ENCODE assay signal across 20 cellular contexts in the genomic region with DNA sequence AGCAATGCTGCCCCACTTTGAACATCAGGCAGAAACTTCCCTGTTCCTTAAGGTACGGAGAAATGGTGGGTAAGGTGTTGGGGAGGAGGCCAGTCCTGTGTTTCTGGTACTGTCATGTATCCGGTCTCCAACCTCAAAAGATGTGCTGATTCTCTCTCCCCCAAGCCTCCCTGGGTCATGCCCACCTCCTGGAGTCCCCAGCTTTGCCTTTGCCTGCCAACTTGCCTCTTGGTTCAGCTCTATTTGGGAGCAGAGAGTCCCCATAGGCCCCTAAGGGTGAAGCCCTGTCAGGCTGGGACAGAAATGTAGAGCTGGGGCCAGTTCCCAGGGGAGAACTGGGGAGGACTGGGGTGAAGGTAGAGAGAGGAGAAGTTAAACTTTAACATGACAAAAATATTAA. TPM values are rescaled to one million over a fixed set of nuclear protein-coding genes. Genes with fewer than 3 reads are reported as not detected.
A peak's percentile ranks its signal among the peaks of the same experiment; 100 is the strongest.
DNase-seq lines count a peak whose midpoint lies in the region; ATAC-seq lines count a peak whose summit lies in the region.
"Had no signal": no experiment of that assay in that cellular context is flagged by ENCODE, and none has a peak within 500 bp of the region (broad histone marks: within the 10 kb centered on the region; RNA-seq: fewer than 3 reads in every experiment).

No MANE protein-coding gene starts in this region.

- H3K27me3 Mint-ChIP-seq in CD8-positive, alpha-beta memory T cell: peaks cover 1 to 3% of the 10 kb centered on the region in 2 donors
- H3K27me3 Mint-ChIP-seq in activated T-helper 17 cell treated with anti-CD3 and anti-CD28 coated beads, Interleukin-2, amount 50 U/mL, for 72 hours: no peaks in the 10 kb centered on the region
- no peaks in the 10 kb centered on the region for H3K27me3 Mint-ChIP-seq in natural killer cell treated with Interleukin-12 subunit alpha and Interleukin-12 subunit beta and Interleukin-15 and Interleukin-18, amount 100 ng/mL, for 72 hours

- peaks cover 49% of the 10 kb centered on the region for H3K4me1 ChIP-seq in CD8-positive, alpha-beta memory T cell (ENCODE audit: insufficient read depth, low read length)
- H3K4me1 ChIP-seq: ascending aorta had no signal

- peaks cover 0 to 14% (median 5%) of the 10 kb centered on the region in 3 donors for H3K36me3 Mint-ChIP-seq in CD8-positive, alpha-beta memory T cell
- peaks cover 28% of the 10 kb centered on the region for H3K36me3 Mint-ChIP-seq in activated T-helper 17 cell treated with anti-CD3 and anti-CD28 coated beads, Interleukin-2, amount 50 U/mL, for 72 hours (ENCODE audit: low read depth)
- peaks cover 17% of the 10 kb centered on the region for H3K36me3 Mint-ChIP-seq in natural killer cell treated with Interleukin-12 subunit alpha and Interleukin-12 subunit beta and Interleukin-15 and Interleukin-18, amount 100 ng/mL, for 72 hours

- no peak overlapping the region for H3K4me3 ChIP-seq in CD8-positive, alpha-beta memory T cell (ENCODE audit: low read length)
- H3K4me3 ChIP-seq: ascending aorta, heart right ventricle, SK-N-MC, smooth muscle cell had no signal

- no peaks in the 10 kb centered on the region for H3K36me3 ChIP-seq in CD8-positive, alpha-beta memory T cell (ENCODE audit: insufficient read depth, low read length)
- H3K36me3 ChIP-seq: ascending aorta, heart right ventricle had no signal

- DNase-seq in 8988T (peak; percentile 21), NCI-H526 treated with DMSO at 0.1 percent for 48 hours (lab: John Stamatoyannopoulos, UW) (no peak), putamen (ENCODE audit: low spot score) (no peak)
- DNase-seq in CD8-positive, alpha-beta memory T cell: no peak
- peak; percentile 59 for DNase-seq in natural killer cell treated with Interleukin-12 subunit alpha and Interleukin-12 subunit beta and Interleukin-15 and Interleukin-18, amount 100 ng/mL, for 72 hours (ENCODE audit: low spot score)
- DNase-seq: heart right ventricle, KG1, NCI-H187 treated with DMSO at 0.1 percent for 48 hours, NCI-H2227 treated with DMSO at 0.1 percent for 48 hours had no signal

- ATAC-seq in activated T-helper 17 cell treated with anti-CD3 and anti-CD28 coated beads, Interleukin-2, amount 50 U/mL, for 72 hours (replicated peaks): no peak
- ATAC-seq in natural killer cell treated with Interleukin-12 subunit alpha and Interleukin-12 subunit beta and Interleukin-15 and Interleukin-18, amount 100 ng/mL, for 72 hours: no peak
- ATAC-seq in GM21786 (IDR thresholded peaks at IDR 0.05; ENCODE audit: unreplicated experiment) (no peak), HG02852 (IDR thresholded peaks at IDR 0.05; ENCODE audit: unreplicated experiment) (no peak)
- ATAC-seq: heart right ventricle, left ventricle myocardium superior, Panc1 had no signal

- H3K4me3 Mint-ChIP-seq in CD8-positive, alpha-beta memory T cell: peak overlapping the region in 5 of 7 donors; percentile 41 to 96 (median 85)
- peak overlapping the region; percentile 95 for H3K4me3 Mint-ChIP-seq in activated T-helper 17 cell treated with anti-CD3 and anti-CD28 coated beads, Interleukin-2, amount 50 U/mL, for 72 hours
- peak overlapping the region; percentile 96 for H3K4me3 Mint-ChIP-seq in natural killer cell treated with Interleukin-12 subunit alpha and Interleukin-12 subunit beta and Interleukin-15 and Interleukin-18, amount 100 ng/mL, for 72 hours

- CTCF ChIA-PET in CD8-positive, alpha-beta memory T cell (lab: Charles Lee): interaction anchor here (1.1 to 4.7 kb wide), 6 partner anchors 10 to 38 kb away, joined by 3 to 67 read pairs (median 14); a partner anchor contains a TSS

- POLR2A ChIA-PET in CD8-positive, alpha-beta memory T cell (lab: Charles Lee): interaction anchor here (0.6 kb wide), 1 partner anchor 81 kb away, joined by 3 read pairs; no protein-coding TSS in a partner anchor

- peak overlapping the region; percentile 25 to 98 (median 91) for H3K27ac Mint-ChIP-seq in CD8-positive, alpha-beta memory T cell
- no peak overlapping the region for H3K27ac Mint-ChIP-seq in activated T-helper 17 cell treated with anti-CD3 and anti-CD28 coated beads, Interleukin-2, amount 50 U/mL, for 72 hours
- H3K27ac Mint-ChIP-seq in natural killer cell treated with Interleukin-12 subunit alpha and Interleukin-12 subunit beta and Interleukin-15 and Interleukin-18, amount 100 ng/mL, for 72 hours: peak overlapping the region; percentile 92 to 97

- no peak overlapping the region for H3K27ac ChIP-seq in CD8-positive, alpha-beta memory T cell (ENCODE audit: low read depth, low read length)
- H3K27ac ChIP-seq: ascending aorta, SK-N-MC had no signal

- H3K4me1 Mint-ChIP-seq in CD8-positive, alpha-beta memory T cell: peaks cover 53 to 72% (median 68%) of the 10 kb centered on the region in 3 donors
- H3K4me1 Mint-ChIP-seq in activated T-helper 17 cell treated with anti-CD3 and anti-CD28 coated beads, Interleukin-2, amount 50 U/mL, for 72 hours: peaks cover 13% of the 10 kb centered on the region
- H3K4me1 Mint-ChIP-seq in natural killer cell treated with Interleukin-12 subunit alpha and Interleukin-12 subunit beta and Interleukin-15 and Interleukin-18, amount 100 ng/mL, for 72 hours (ENCODE audit: low read depth in 2 of 2): peaks cover 65 to 70% of the 10 kb centered on the region in 2 donors

- H3K9me3 ChIP-seq in CD8-positive, alpha-beta memory T cell (ENCODE audit: low read length): no peaks in the 10 kb centered on the region
- H3K9me3 ChIP-seq: ascending aorta, heart right ventricle had no signal

- no peaks in the 10 kb centered on the region for H3K27me3 ChIP-seq in CD8-positive, alpha-beta memory T cell (ENCODE audit: insufficient read depth, low read length, poor library complexity, severe bottlenecking)

- peaks cover 0 to 2% (median 0%) of the 10 kb centered on the region in 5 donors for H3K9me3 Mint-ChIP-seq in CD8-positive, alpha-beta memory T cell
- no peaks in the 10 kb centered on the region for H3K9me3 Mint-ChIP-seq in activated T-helper 17 cell treated with anti-CD3 and anti-CD28 coated beads, Interleukin-2, amount 50 U/mL, for 72 hours
- no peaks in the 10 kb centered on the region for H3K9me3 Mint-ChIP-seq in natural killer cell treated with Interleukin-12 subunit alpha and Interleukin-12 subunit beta and Interleukin-15 and Interleukin-18, amount 100 ng/mL, for 72 hours
- H3K9me3 Mint-ChIP-seq: neural crest cell had no signal

RNA-seq across cellular contexts. Expression of a gene that starts 1.6 kb away (rescaled TPM):
- total RNA-seq in CD8-positive, alpha-beta memory T cell: 10 to 100 TPM; 37.8 to 39.8 TPM
- 59.6 TPM for polyA plus RNA-seq in CD8-positive, alpha-beta memory T cell
- 10 to 100 TPM; 19.9 to 30.5 TPM for total RNA-seq in activated T-helper 17 cell treated with anti-CD3 and anti-CD28 coated beads, Interleukin-2, amount 50 U/mL, for 72 hours
- 100 to 1,000 TPM; 234 to 437 TPM for total RNA-seq in natural killer cell treated with Interleukin-12 subunit alpha and Interleukin-12 subunit beta and Interleukin-15 and Interleukin-18, amount 100 ng/mL, for 72 hours
- total RNA-seq: ascending aorta, HT-29, neural crest cell, pulmonary artery endothelial cell, smooth muscle cell had no signal
- polyA plus RNA-seq: smooth muscle cell had no signal

RNA-seq across cellular contexts. Expression of a gene that starts 37.4 kb away (rescaled TPM):
- 1 to 10 TPM; 6.6 to 6.7 TPM for total RNA-seq in CD8-positive, alpha-beta memory T cell
- polyA plus RNA-seq in CD8-positive, alpha-beta memory T cell: 1.8 TPM
- total RNA-seq in activated T-helper 17 cell treated with anti-CD3 and anti-CD28 coated beads, Interleukin-2, amount 50 U/mL, for 72 hours: 10 to 100 TPM in 1 of 2 donors, 1 to 10 TPM in 1; 6.3 to 10.2 TPM
- 10 to 100 TPM; 13.1 to 22.6 TPM for total RNA-seq in natural killer cell treated with Interleukin-12 subunit alpha and Interleukin-12 subunit beta and Interleukin-15 and Interleukin-18, amount 100 ng/mL, for 72 hours

Comparison
In these comparisons a context has a peak if more than half of its experiments do, and no peak if none do; other contexts are left out.
1. DNase-seq: peak in 8988T (single experiment) and natural killer cell treated with Interleukin-12 subunit alpha and Interleukin-12 subunit beta and Interleukin-15 and Interleukin-18, amount 100 ng/mL, for 72 hours (single experiment); none in CD8-positive, alpha-beta memory T cell (0 of 5), NCI-H526 treated with DMSO at 0.1 percent for 48 hours (single experiment) and putamen (single experiment).
2. RNA of a gene that starts 1.6 kb away (total RNA-seq): 234 to 437 TPM in natural killer cell treated with Interleukin-12 subunit alpha and Interleukin-12 subunit beta and Interleukin-15 and Interleukin-18, amount 100 ng/mL, for 72 hours; 37.8 to 39.8 TPM in CD8-positive, alpha-beta memory T cell and 19.9 to 30.5 TPM in activated T-helper 17 cell treated with anti-CD3 and anti-CD28 coated beads, Interleukin-2, amount 50 U/mL, for 72 hours; every median in the first group is over 4 times any median in the second.
3. Peak in every context shown above with its lines, with median percentiles within 50 percentile points of each other: H3K4me3 Mint-ChIP-seq.